In genomic region chr2:240340361-240340761, GRCh38 we compare ENCODE assay signal across 23 cellular contexts.
"Had no signal": no experiment of that assay in that cellular context is flagged by ENCODE, and none has a peak within 500 bp of the region (broad histone marks: within the 10 kb centered on the region; RNA-seq: fewer than 3 reads in every experiment).

No MANE protein-coding gene starts in this region.

- H3K27ac Mint-ChIP-seq: activated naive CD4-positive, alpha-beta T cell treated with anti-CD3 and anti-CD28 coated beads, Interleukin-2, amount 50 U/mL, for 24 hours; activated T-cell treated with anti-CD3 and anti-CD28 coated beads, Interleukin-2, amount 50 U/mL, for 72 hours; naive thymus-derived CD4-positive, alpha-beta T cell; stimulated activated effector memory CD8-positive, alpha-beta T cell treated with anti-CD3 and anti-CD28 coated beads, Interleukin-12 subunit alpha, Interleukin-12 subunit beta, amount 100 ng/mL, for 72 hours; stimulated activated naive CD8-positive, alpha-beta T cell treated with anti-CD3 and anti-CD28 coated beads, Interleukin-15, amount 100 ng/mL, for 72 hours; T-helper 1 cell treated with Interleukin-12 subunit alpha and Interleukin-12 subunit beta and Interleukin-4 antibody, amounts not matched to agents 30 μg/mL and 1 μg/mL, for 36 hours had no signal

- H3K9me3 ChIP-seq: ovary, vagina had no signal

- H3K4me3 ChIP-seq: ascending aorta, lung, ovary, suprapubic skin, vagina had no signal

- H3K4me3 Mint-ChIP-seq: activated naive CD4-positive, alpha-beta T cell treated with anti-CD3 and anti-CD28 coated beads, Interleukin-2, amount 50 U/mL, for 24 hours; activated T-cell treated with anti-CD3 and anti-CD28 coated beads, Interleukin-2, amount 50 U/mL, for 72 hours; naive thymus-derived CD4-positive, alpha-beta T cell; stimulated activated effector memory CD8-positive, alpha-beta T cell treated with anti-CD3 and anti-CD28 coated beads, Interleukin-12 subunit alpha, Interleukin-12 subunit beta, amount 100 ng/mL, for 72 hours; stimulated activated naive CD8-positive, alpha-beta T cell treated with anti-CD3 and anti-CD28 coated beads, Interleukin-15, amount 100 ng/mL, for 72 hours; T-helper 1 cell treated with Interleukin-12 subunit alpha and Interleukin-12 subunit beta and Interleukin-4 antibody, amounts not matched to agents 30 μg/mL and 1 μg/mL, for 36 hours had no signal

- H3K27ac ChIP-seq: ascending aorta, ovary, suprapubic skin, vagina had no signal

- H3K27me3 ChIP-seq: ascending aorta, ovary, vagina had no signal

- DNase-seq: activated CD4-positive, alpha-beta T cell treated with anti-CD3 and anti-CD28 coated beads for 4 hours; activated CD4-positive, alpha-beta T cell treated with anti-CD3 and anti-CD28 coated beads, Interleukin-2, amount 50 U/mL, for 48 hours; activated CD4-positive, CD25-positive, alpha-beta regulatory T cell; activated gamma-delta T cell; activated T-cell treated with anti-CD3 and anti-CD28 coated beads, Interleukin-2, amount 50 U/mL, for 72 hours; effector CD4-positive, alpha-beta T cell; erythroblast; foreskin fibroblast; kidney; naive thymus-derived CD4-positive, alpha-beta T cell; ovary; right cardiac atrium; stimulated activated CD4-positive, alpha-beta T cell treated with anti-CD3 and anti-CD28 coated beads, Interleukin-12 subunit alpha, Interleukin-12 subunit beta, amount 100 ng/mL, for 4 hours; stimulated activated naive CD8-positive, alpha-beta T cell treated with anti-CD3 and anti-CD28 coated beads, Interleukin-15, amount 100 ng/mL, for 72 hours; T1000; trophoblast cell had no signal

- FAIRE-seq: kidney had no signal

- H3K4me1 Mint-ChIP-seq: activated naive CD4-positive, alpha-beta T cell treated with anti-CD3 and anti-CD28 coated beads, Interleukin-2, amount 50 U/mL, for 24 hours; stimulated activated effector memory CD8-positive, alpha-beta T cell treated with anti-CD3 and anti-CD28 coated beads, Interleukin-12 subunit alpha, Interleukin-12 subunit beta, amount 100 ng/mL, for 72 hours; stimulated activated naive CD8-positive, alpha-beta T cell treated with anti-CD3 and anti-CD28 coated beads, Interleukin-15, amount 100 ng/mL, for 72 hours had no signal

- H3K36me3 ChIP-seq: ascending aorta, ovary, suprapubic skin, vagina had no signal

- H3K9me3 Mint-ChIP-seq: activated naive CD4-positive, alpha-beta T cell treated with anti-CD3 and anti-CD28 coated beads, Interleukin-2, amount 50 U/mL, for 24 hours; stimulated activated effector memory CD8-positive, alpha-beta T cell treated with anti-CD3 and anti-CD28 coated beads, Interleukin-12 subunit alpha, Interleukin-12 subunit beta, amount 100 ng/mL, for 72 hours; T-helper 1 cell treated with Interleukin-12 subunit alpha and Interleukin-12 subunit beta and Interleukin-4 antibody, amounts not matched to agents 30 μg/mL and 1 μg/mL, for 36 hours had no signal

- H3K4me1 ChIP-seq: ascending aorta, suprapubic skin, vagina had no signal

- H3K36me3 Mint-ChIP-seq: activated naive CD4-positive, alpha-beta T cell treated with anti-CD3 and anti-CD28 coated beads, Interleukin-2, amount 50 U/mL, for 24 hours; stimulated activated effector memory CD8-positive, alpha-beta T cell treated with anti-CD3 and anti-CD28 coated beads, Interleukin-12 subunit alpha, Interleukin-12 subunit beta, amount 100 ng/mL, for 72 hours had no signal
